6 cellular contexts compared by ENCODE assay signal in genomic region chr7:151056286-151057037, GRCh38. TPM values are rescaled to one million over a fixed set of nuclear protein-coding genes. Genes with fewer than 3 reads are reported as not detected.
DNase-seq lines count a peak whose midpoint lies in the region; ATAC-seq and FAIRE-seq lines count a peak whose summit lies in the region.

No MANE protein-coding gene starts in this region.

- no peaks in the 10 kb centered on the region for H3K9me3 Mint-ChIP-seq in T-helper 1 cell treated with Interleukin-12 subunit alpha and Interleukin-12 subunit beta and Interleukin-4 antibody, amounts not matched to agents 30 μg/mL and 1 μg/mL, for 36 hours
- H3K9me3 Mint-ChIP-seq in effector memory CD8-positive, alpha-beta T cell = no peaks in the 10 kb centered on the region

- ATAC-seq in effector memory CD8-positive, alpha-beta T cell (replicated peaks) = no peak

- H3K4me3 Mint-ChIP-seq in T-helper 1 cell treated with Interleukin-12 subunit alpha and Interleukin-12 subunit beta and Interleukin-4 antibody, amounts not matched to agents 30 μg/mL and 1 μg/mL, for 36 hours = peak overlapping the region; percentile 97
- H3K4me3 Mint-ChIP-seq in effector memory CD8-positive, alpha-beta T cell = peak overlapping the region; percentile 95 to 97

- H3K36me3 ChIP-seq in small intestine (ENCODE audit: control insufficient read depth in 2 of 2, insufficient read depth in 2 of 2, low read length in 2 of 2) = no peaks in the 10 kb centered on the region

- DNase-seq in T-helper 1 cell (no peak), small intestine (peak; percentile 19), CD1c-positive myeloid dendritic cell (ENCODE audit: extremely low spot score) (no peak), dermis blood vessel endothelial cell (no peak)
- DNase-seq in effector memory CD8-positive, alpha-beta T cell = no peak

- peaks cover 4% of the 10 kb centered on the region for H3K36me3 Mint-ChIP-seq in T-helper 1 cell treated with Interleukin-12 subunit alpha and Interleukin-12 subunit beta and Interleukin-4 antibody, amounts not matched to agents 30 μg/mL and 1 μg/mL, for 36 hours (ENCODE audit: low read depth)
- peaks cover 10% of the 10 kb centered on the region for H3K36me3 Mint-ChIP-seq in effector memory CD8-positive, alpha-beta T cell (ENCODE audit: insufficient read depth)

- no peak for FAIRE-seq in small intestine (lab: Jason Lieb, UNC)

- H3K27me3 Mint-ChIP-seq in T-helper 1 cell treated with Interleukin-12 subunit alpha and Interleukin-12 subunit beta and Interleukin-4 antibody, amounts not matched to agents 30 μg/mL and 1 μg/mL, for 36 hours (ENCODE audit: low read depth) = no peaks in the 10 kb centered on the region
- peaks cover 0 to 24% of the 10 kb centered on the region in 2 donors for H3K27me3 Mint-ChIP-seq in effector memory CD8-positive, alpha-beta T cell

- 49 to 67% (median 67%) methylated on average over 19 to 21 of the region's 21 CpGs for WGBS in small intestine, 3 donors

- peaks cover 37% of the 10 kb centered on the region for H3K4me1 Mint-ChIP-seq in T-helper 1 cell treated with Interleukin-12 subunit alpha and Interleukin-12 subunit beta and Interleukin-4 antibody, amounts not matched to agents 30 μg/mL and 1 μg/mL, for 36 hours (ENCODE audit: low read depth)
- H3K4me1 Mint-ChIP-seq in effector memory CD8-positive, alpha-beta T cell (ENCODE audit: low read depth in 2 of 2) = peaks cover 32 to 42% of the 10 kb centered on the region in 2 donors

- H3K9me3 ChIP-seq in small intestine (ENCODE audit: control insufficient read depth, low read depth) = no peaks in the 10 kb centered on the region

- H3K27ac ChIP-seq in small intestine (ENCODE audit: low read depth in 1 of 2, low read length in 1 of 2) = no peak overlapping the region

- H3K27me3 ChIP-seq in small intestine (ENCODE audit: control insufficient read depth in 2 of 2, insufficient read depth in 2 of 2, low read length in 2 of 2) = no peaks in the 10 kb centered on the region

- H3K4me1 ChIP-seq in small intestine (ENCODE audit: control insufficient read depth in 2 of 2, insufficient read depth in 1 of 2, low read depth in 1 of 2, low read length in 1 of 2) = peaks cover 0 to 9% of the 10 kb centered on the region in 2 donors

- no peak overlapping the region for H3K27ac Mint-ChIP-seq in T-helper 1 cell treated with Interleukin-12 subunit alpha and Interleukin-12 subunit beta and Interleukin-4 antibody, amounts not matched to agents 30 μg/mL and 1 μg/mL, for 36 hours
- H3K27ac Mint-ChIP-seq in effector memory CD8-positive, alpha-beta T cell = peak overlapping the region in 1 of 2 donors; percentile 97

- H3K4me3 ChIP-seq in small intestine (ENCODE audit: low read depth in 1 of 2, low read length in 2 of 2) = peak overlapping the region in 1 of 2 donors; percentile 80

RNA-seq across cellular contexts. Expression of gene CDK5, which starts 1.2 kb away (rescaled TPM):
- polyA plus RNA-seq in small intestine = 10 to 100 TPM; 10.8 to 19.7 (median 12.9) TPM
- total RNA-seq in dermis blood vessel endothelial cell = 14.1 and 17.6 TPM in 2 replicates

RNA-seq across cellular contexts. Expression of gene SLC4A2, which starts 2.9 kb away (rescaled TPM):
- polyA plus RNA-seq in small intestine = 100 to 1,000 TPM in 2 of 3 donors, 10 to 100 TPM in 1; 91.5 to 132 (median 101) TPM
- 93.6 and 113 TPM in 2 replicates for total RNA-seq in dermis blood vessel endothelial cell

RNA-seq across cellular contexts. Expression of gene ASIC3, which starts 8.1 kb away (rescaled TPM):
- polyA plus RNA-seq in small intestine = 10 to 100 TPM in 1 of 3 donors, 1 to 10 TPM in 2; 2.8 to 10.7 (median 4.3) TPM
- total RNA-seq in dermis blood vessel endothelial cell = 0.42 TPM in 1 of 2 replicates, not detected in the other

RNA-seq across cellular contexts. Expression of gene FASTK, which starts 24.1 kb away (rescaled TPM):
- 100 to 1,000 TPM; 114 to 248 (median 139) TPM for polyA plus RNA-seq in small intestine
- total RNA-seq in dermis blood vessel endothelial cell = 67.0 and 69.6 TPM in 2 replicates

RNA-seq across cellular contexts. Expression of gene TMUB1, which starts 26.8 kb away (rescaled TPM):
- 100 to 1,000 TPM in 1 of 3 donors, 10 to 100 TPM in 2; 66.4 to 144 (median 77.4) TPM for polyA plus RNA-seq in small intestine
- 28.4 and 35.6 TPM in 2 replicates for total RNA-seq in dermis blood vessel endothelial cell
